Comparison of ENCODE assay signal across 8 cellular contexts in genomic region chr18:62186656-62187542, GRCh38. TPM values are rescaled to one million over a fixed set of nuclear protein-coding genes. Genes with fewer than 3 reads are reported as not detected.
A peak's percentile ranks its signal among the peaks of the same experiment; 100 is the strongest.
DNase-seq lines count a peak whose midpoint lies in the region; ATAC-seq and TF ChIP-seq lines count a peak whose summit lies in the region.

Gene PIGN (minus strand): TSS chr18:62187056. CDS start chr18:62161353, 25,703 bp downstream.
Gene RELCH (plus strand): TSS chr18:62187255. CDS start chr18:62187506, 251 bp downstream.

- H3K79me2 ChIP-seq in OCI-LY3 (ENCODE audit: low read length) = peaks cover 58% of the 10 kb centered on the region

- no peak for TF ChIP-seq CTCF in OCI-LY3 (IDR thresholded peaks at IDR 0.05; ENCODE audit: low read depth, low read length)
- no peak for TF ChIP-seq CTCF in endothelial cell (IDR thresholded peaks at IDR 0.05; ENCODE audit: unreplicated experiment)
- TF ChIP-seq CTCF in mesothelial cell of epicardium (IDR thresholded peaks at IDR 0.05; ENCODE audit: unreplicated experiment) = no peak

- H2AFZ ChIP-seq in OCI-LY3 (ENCODE audit: low read depth, low read length) = peak within 1 kb of the TSS; percentile 90

- H3K36me3 ChIP-seq in OCI-LY3 (replicated peaks; ENCODE audit: low read depth, low read length) = peaks cover 6% of the 10 kb centered on the region

- peak within 1 kb of the TSS; percentile 98 for H3K4me2 ChIP-seq in OCI-LY3 (ENCODE audit: low read length)

- H3K36me3 Mint-ChIP-seq in endothelial cell (ENCODE audit: low read depth, unreplicated experiment) (no peaks in the 10 kb centered on the region), mesothelial cell of epicardium (peaks cover 5% of the 10 kb centered on the region)

- no peaks in the 10 kb centered on the region for H3K27me3 ChIP-seq in OCI-LY3 (ENCODE audit: low read depth, low read length)

- DNase-seq in D341Med (ENCODE audit: low spot score) (peak; percentile 97), HuH-7 (ENCODE audit: low spot score) (peak; percentile 82), endothelial cell (ENCODE audit: low spot score) (peak; percentile 91), mesothelial cell of epicardium (ENCODE audit: low spot score in 2 of 2, unreplicated experiment in 2 of 2) (peak; percentile 91 to 92)
- DNase-seq in activated CD8-positive, alpha-beta memory T cell treated with anti-CD3 and anti-CD28 coated beads, Interleukin-2, amount 50 U/mL, for 48 hours = peak; percentile 91
- peak; percentile 90 for DNase-seq in stimulated activated CD8-positive, alpha-beta memory T cell treated with anti-CD3 and anti-CD28 coated beads, Interleukin-15, amount 100 ng/mL, for 48 hours (ENCODE audit: low read depth in 2 of 2)

- ATAC-seq in GM21515 (IDR thresholded peaks at IDR 0.05; ENCODE audit: unreplicated experiment) = peak; percentile 91

- H3K9ac ChIP-seq in OCI-LY3 (ENCODE audit: low read length) = peak within 1 kb of the TSS; percentile 80

- H3K4me1 Mint-ChIP-seq in endothelial cell (ENCODE audit: unreplicated experiment) = peaks cover 27% of the 10 kb centered on the region
- peaks cover 43% of the 10 kb centered on the region for H3K4me1 Mint-ChIP-seq in mesothelial cell of epicardium

- H3K4me3 ChIP-seq in OCI-LY3 (ENCODE audit: low read length) = peak within 1 kb of the TSS; percentile 83

- H3K4me3 Mint-ChIP-seq in endothelial cell (ENCODE audit: unreplicated experiment) (peak within 1 kb of the TSS; percentile 100), mesothelial cell of epicardium (peak within 1 kb of the TSS; percentile 100)

- H3K27me3 Mint-ChIP-seq in endothelial cell (ENCODE audit: unreplicated experiment) (peaks cover 2% of the 10 kb centered on the region), mesothelial cell of epicardium (ENCODE audit: low read depth) (no peaks in the 10 kb centered on the region)

- H3K4me1 ChIP-seq in OCI-LY3 (ENCODE audit: low read length) = peaks cover 26% of the 10 kb centered on the region

- peaks cover 36% of the 10 kb centered on the region for H4K20me1 ChIP-seq in OCI-LY3 (ENCODE audit: insufficient read depth, low read length)

- H3K27ac ChIP-seq in OCI-LY3 (ENCODE audit: low read length) = peak within 1 kb of the TSS; percentile 40

- peak within 1 kb of the TSS; percentile 95 for H3K27ac Mint-ChIP-seq in endothelial cell (ENCODE audit: unreplicated experiment)
- H3K27ac Mint-ChIP-seq in mesothelial cell of epicardium = peak within 1 kb of the TSS; percentile 99

- H3K9me3 ChIP-seq in OCI-LY3 (ENCODE audit: insufficient read depth, low read length) = no peaks in the 10 kb centered on the region

- no peaks in the 10 kb centered on the region for H3K9me3 Mint-ChIP-seq in endothelial cell (ENCODE audit: unreplicated experiment)
- H3K9me3 Mint-ChIP-seq in mesothelial cell of epicardium = peaks cover under 1% of the 10 kb centered on the region

RNA-seq across cellular contexts. Expression of gene PIGN, which starts in this region (rescaled TPM):
- total RNA-seq in endothelial cell (ENCODE audit: unreplicated experiment) = 23.0 TPM
- 35.4 to 37.5 TPM (median 35.4 TPM) in 3 replicates for total RNA-seq in mesothelial cell of epicardium

RNA-seq across cellular contexts. Expression of gene RELCH, which starts in this region (rescaled TPM):
- total RNA-seq in endothelial cell (ENCODE audit: unreplicated experiment) (27.3 TPM), mesothelial cell of epicardium (27.2 to 33.6 TPM (median 33.0 TPM) in 3 replicates)

Comparison
In these comparisons a context has a peak if more than half of its experiments do, and no peak if none do; other contexts are left out.
1. Peak in every context shown above with its lines: DNase-seq, ATAC-seq, H3K4me3 ChIP-seq and H3K27ac ChIP-seq.